Comparison of ENCODE assay signal across 8 cellular contexts in genomic region chr17:57257911-57258885, GRCh38. TPM values are rescaled to one million over a fixed set of nuclear protein-coding genes. Genes with fewer than 3 reads are reported as not detected.
DNase-seq lines count a peak whose midpoint lies in the region; ATAC-seq and TF ChIP-seq lines count a peak whose summit lies in the region.

No MANE protein-coding gene starts in this region.

- H3K9me3 ChIP-seq in CD4-positive, alpha-beta memory T cell (ENCODE audit: control insufficient read depth in 1 of 2, low read length in 2 of 2), result no peaks in the 10 kb centered on the region
- H3K9me3 ChIP-seq in IMR-90 (ENCODE audit: control insufficient read depth, insufficient read depth, low read length), result no peaks in the 10 kb centered on the region
- H3K9me3 ChIP-seq in liver (ENCODE audit: control insufficient read depth in 4 of 4, low read length in 3 of 4), result no peaks in the 10 kb centered on the region
- no peaks in the 10 kb centered on the region for H3K9me3 ChIP-seq in tibial artery

- no peaks in the 10 kb centered on the region for H3K27me3 ChIP-seq in CD4-positive, alpha-beta memory T cell (ENCODE audit: insufficient read depth, low read length)
- H3K27me3 ChIP-seq in IMR-90 (ENCODE audit: control insufficient read depth, insufficient read depth, low read length), result peaks cover 5% of the 10 kb centered on the region
- no peaks in the 10 kb centered on the region for H3K27me3 ChIP-seq in liver (ENCODE audit: control insufficient read depth in 4 of 4, insufficient read depth in 4 of 4, low read length in 3 of 4)
- no peaks in the 10 kb centered on the region for H3K27me3 ChIP-seq in tibial artery

- H4K5ac ChIP-seq in IMR-90 (ENCODE audit: low read depth, low read length), result no peak overlapping the region

- intact Hi-C loops in CD4-positive, alpha-beta memory T cell (cut with micrococcal nuclease), result loop anchor here (2.0 to 10.0 kb wide), 7 partner anchors 173 to 1849 kb away; partner anchors contain the start of genes AKAP1, C17orf67, CCDC182 and DGKE
- intact Hi-C loops in IMR-90 (cut with micrococcal nuclease), result loop anchor here (2.0 to 5.0 kb wide), 4 partner anchors 114 to 339 kb away; no protein-coding TSS in a partner anchor
- intact Hi-C loops in tibial artery (cut with DNase I; ENCODE audit: low total_unique reads), result loop anchor here (10.0 kb wide), 1 partner anchor 747 kb away; the partner anchor contains the start of gene SRSF1

- TF ChIP-seq RAD21 in IMR-90 (IDR thresholded peaks at IDR 0.05; ENCODE audit: low read length) (no peak), liver (IDR thresholded peaks at IDR 0.05) (no peak)

- H3K27ac ChIP-seq in CD4-positive, alpha-beta memory T cell (ENCODE audit: low read depth, low read length), result peak overlapping the region; percentile 65
- peak overlapping the region; percentile 44 for H3K27ac ChIP-seq in IMR-90 (ENCODE audit: insufficient read depth, low read length)
- no peak overlapping the region for H3K27ac ChIP-seq in liver (ENCODE audit: low read depth in 1 of 2, low read length in 2 of 2)
- peak overlapping the region in 1 of 2 donors; percentile 98 for H3K27ac ChIP-seq in tibial artery

- no peaks in the 10 kb centered on the region for H4K20me1 ChIP-seq in IMR-90 (ENCODE audit: insufficient read depth, low read length)

- DNase-seq in CD4-positive, alpha-beta memory T cell, result no peak
- DNase-seq in IMR-90 (no peak), astrocyte of the hippocampus (ENCODE audit: low read depth, low spot score) (peak; percentile 44), tibial artery (no peak), dedifferentiated amniotic fluid mesenchymal stem cell (ENCODE audit: extremely low spot score) (no peak), occipital lobe (lab: John Stamatoyannopoulos, UW) (no peak), SK-N-DZ (ENCODE audit: low spot score) (no peak)

- peaks cover 14% of the 10 kb centered on the region for H3K36me3 ChIP-seq in CD4-positive, alpha-beta memory T cell (ENCODE audit: insufficient read depth, low read length)
- H3K36me3 ChIP-seq in IMR-90 (ENCODE audit: control insufficient read depth, insufficient read depth, low read length) (peaks cover 4% of the 10 kb centered on the region), liver (ENCODE audit: control insufficient read depth in 4 of 4, insufficient read depth in 3 of 4, low read depth in 1 of 4, low read length in 3 of 4) (peaks cover 2 to 15% (median 7%) of the 10 kb centered on the region in 4 donors), tibial artery (peaks cover 9 to 12% (median 9%) of the 10 kb centered on the region in 3 donors)

- no peaks in the 10 kb centered on the region for H3K9me1 ChIP-seq in IMR-90 (ENCODE audit: insufficient read depth, low read length)

- H2AK5ac ChIP-seq in IMR-90 (ENCODE audit: low read depth, low read length), result 0 out of 2 replicates have a peak overlapping the region, but pooled peaks have one; percentile 38

- in situ Hi-C loops in IMR-90 (cut with MboI; ENCODE audit: low sequenced_read_pairs), result no loop called here

- peak overlapping the region; percentile 38 for H2AFZ ChIP-seq in IMR-90 (replicated peaks; ENCODE audit: low read length, poor library complexity)

- H3K4me2 ChIP-seq in IMR-90 (ENCODE audit: low read depth, low read length), result peak overlapping the region; percentile 93

- WGBS in IMR-90 (ENCODE audit: extremely low coverage in 2 of 2, insufficient read length in 1 of 2), 2 experiments, result 0% methylated on average over 1 of the region's 22 CpGs; no CpG with 5 or more reads in 1 of the 2 experiments
- 55% methylated on average over 22 of the region's 22 CpGs for WGBS in liver

- H3K36me3 Mint-ChIP-seq in CD4-positive, alpha-beta memory T cell, result peaks cover 30 to 54% of the 10 kb centered on the region in 2 donors

- H2BK120ac ChIP-seq in IMR-90 (ENCODE audit: low read depth, low read length), result no peak overlapping the region; the same call in 1 of the 2 replicates

- peak overlapping the region; percentile 6; the same call in 1 of the 2 replicates for H3K18ac ChIP-seq in IMR-90 (ENCODE audit: low read depth, low read length)

- H4K91ac ChIP-seq in IMR-90 (ENCODE audit: insufficient read depth, low read depth, low read length), result no peak overlapping the region

- H3K9ac ChIP-seq in IMR-90 (ENCODE audit: low read depth, low read length) (peak overlapping the region; percentile 34), liver (ENCODE audit: low read depth in 1 of 2, low read length in 2 of 2) (peak overlapping the region in 1 of 2 donors; percentile 77)

- peak overlapping the region; percentile 58 for H3K14ac ChIP-seq in IMR-90 (replicated peaks; ENCODE audit: low read depth, low read length)

- H3K23ac ChIP-seq in IMR-90 (ENCODE audit: low read depth, low read length), result peak overlapping the region; percentile 67

- H2BK5ac ChIP-seq in IMR-90 (ENCODE audit: low read depth, low read length, poor library complexity, severe bottlenecking), result no peak overlapping the region

- H2AK9ac ChIP-seq in IMR-90 (replicated peaks; ENCODE audit: low read depth, low read length, poor library complexity), result peak overlapping the region; percentile 71

- 0 out of 2 replicates have a peak overlapping the region, but pooled peaks have one; percentile 39 for H3K4ac ChIP-seq in IMR-90 (ENCODE audit: low read depth, low read length)

- H4K8ac ChIP-seq in IMR-90 (ENCODE audit: low read depth in 2 of 2, low read length in 2 of 2), result no peak overlapping the region; a peak in 1 of 4 replicates

- H3K27me3 Mint-ChIP-seq in CD4-positive, alpha-beta memory T cell, result no peaks in the 10 kb centered on the region

- peaks cover 9 to 13% of the 10 kb centered on the region in 2 experiments for H3K79me1 ChIP-seq in IMR-90 (ENCODE audit: low read depth in 1 of 2, low read length in 2 of 2)

- no peak overlapping the region for H2BK20ac ChIP-seq in IMR-90 (ENCODE audit: low read depth, low read length)

- peak; percentile 13; the same call in 1 of the 2 replicates for ATAC-seq in IMR-90 (ENCODE audit: low read depth)

- H3K56ac ChIP-seq in IMR-90 (ENCODE audit: extremely low read depth, insufficient read depth, low read length), result no peak overlapping the region

- H3K27ac Mint-ChIP-seq in CD4-positive, alpha-beta memory T cell, result peak overlapping the region; percentile 87 to 94 (median 92)

- CTCF ChIA-PET in CD4-positive, alpha-beta memory T cell (lab: Charles Lee; ENCODE audit: partially characterized antibody), result interaction anchor here (0.6 to 7.4 kb wide), 5 partner anchors 10 to 414 kb away, joined by 3 to 56 read pairs (median 3); no protein-coding TSS in a partner anchor
- CTCF ChIA-PET in IMR-90 (lab: Yijun Ruan, JAX), result interaction anchor here (0.5 to 1.5 kb wide), 3 partner anchors 15 to 45 kb away, joined by 3 to 11 read pairs (median 3); no protein-coding TSS in a partner anchor

- no TSS peak for BruUV-seq in IMR-90 (replicated peaks; lab: Mats Ljungman, UMichigan)

- peaks cover 43% of the 10 kb centered on the region for H3K4me1 ChIP-seq in CD4-positive, alpha-beta memory T cell (ENCODE audit: insufficient read depth, low read length)
- H3K4me1 ChIP-seq in IMR-90 (ENCODE audit: control insufficient read depth, insufficient read depth, low read length) (no peaks in the 10 kb centered on the region; the same call in 1 of the 2 replicates), liver (ENCODE audit: control insufficient read depth in 4 of 4, insufficient read depth in 4 of 4, low read length in 3 of 4) (peaks cover 0 to 6% (median 2%) of the 10 kb centered on the region in 4 donors), tibial artery (peaks cover 0 to 21% (median 14%) of the 10 kb centered on the region in 4 donors)

- dilution Hi-C loops in IMR-90 (cut with HindIII; ENCODE audit: low sequenced_read_pairs, unreplicated experiment), result no loop called here

- peaks cover 49 to 83% (median 58%) of the 10 kb centered on the region in 4 donors for H3K4me1 Mint-ChIP-seq in CD4-positive, alpha-beta memory T cell

- peaks cover 0 to 3% (median 0%) of the 10 kb centered on the region in 8 donors for H3K9me3 Mint-ChIP-seq in CD4-positive, alpha-beta memory T cell

- TF ChIP-seq CTCF in IMR-90 (conservative IDR thresholded peaks at IDR 0.05; ENCODE audit: low read depth, low read length) (no peak), liver (IDR thresholded peaks at IDR 0.05; ENCODE audit: low read depth, low read length, missing input control) (no peak), tibial artery (IDR thresholded peaks at IDR 0.05) (no peak)

- POLR2A ChIA-PET in CD4-positive, alpha-beta memory T cell (lab: Charles Lee; ENCODE audit: partially characterized antibody), result interaction anchor here (0.7 to 1.6 kb wide), 7 partner anchors 9 to 344 kb away, joined by 3 to 6 read pairs (median 4); partner anchors contain the start of gene TRIM25
- POLR2A ChIA-PET in IMR-90 (lab: Charles Lee; ENCODE audit: unreplicated experiment), result no interaction called here

- no peak overlapping the region for H2BK15ac ChIP-seq in IMR-90 (ENCODE audit: low read depth, low read length)

- peak overlapping the region; percentile 87 to 97 (median 94) for H3K4me3 Mint-ChIP-seq in CD4-positive, alpha-beta memory T cell

- peak overlapping the region; percentile 60 to 62 for H3K4me3 ChIP-seq in CD4-positive, alpha-beta memory T cell (ENCODE audit: low read length in 2 of 2)
- H3K4me3 ChIP-seq in IMR-90 (ENCODE audit: insufficient read depth, low read depth, low read length) (peak overlapping the region; percentile 99), liver (ENCODE audit: low read depth in 1 of 3, low read length in 3 of 3) (peak overlapping the region; percentile 3 to 95 (median 75)), tibial artery (peak overlapping the region; percentile 81 to 92)

- no peak for TF ChIP-seq POLR2A in IMR-90 (IDR thresholded peaks at IDR 0.05; ENCODE audit: low read depth, low read length)

TF ChIP-seq in liver, 16 proteins besides CTCF, POLR2A, EP300 and RAD21 (continues in another document):
- TF ChIP-seq YY1 (IDR thresholded peaks at IDR 0.05) (no peak), SP1 (IDR thresholded peaks at IDR 0.05) (no peak), TAF1 (conservative IDR thresholded peaks at IDR 0.05) (no peak), JUND (IDR thresholded peaks at IDR 0.05) (no peak), RXRA (IDR thresholded peaks at IDR 0.05) (no peak), NR2F2 (IDR thresholded peaks at IDR 0.05) (no peak), HNF4A (conservative IDR thresholded peaks at IDR 0.05) (no peak)
- TF ChIP-seq, protein P1, sequence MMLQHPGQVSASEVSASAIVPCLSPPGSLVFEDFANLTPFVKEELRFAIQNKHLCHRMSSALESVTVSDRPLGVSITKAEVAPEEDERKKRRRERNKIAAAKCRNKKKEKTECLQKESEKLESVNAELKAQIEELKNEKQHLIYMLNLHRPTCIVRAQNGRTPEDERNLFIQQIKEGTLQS (IDR thresholded peaks at IDR 0.05), result no peak

RNA-seq across cellular contexts. Expression of gene MSI2, which starts 1.9 kb away (rescaled TPM):
- total RNA-seq in CD4-positive, alpha-beta memory T cell, result 100 to 1,000 TPM; 107 to 110 TPM
- polyA plus RNA-seq in CD4-positive, alpha-beta memory T cell, result 1 to 10 TPM; 2.1 to 4.0 TPM
- 16.0 and 18.1 TPM in 2 replicates for total RNA-seq in IMR-90 (2012; rRNA removed)
- polyA plus RNA-seq in IMR-90 (2012; rRNA removed), result 13.0 and 14.0 TPM in 2 replicates
- polyA plus RNA-seq in IMR-90 (2012; cell fraction: cytosol; rRNA removed), result 7.4 and 9.4 TPM in 2 replicates
- polyA plus RNA-seq in IMR-90 (2012; cell fraction: nucleus; rRNA removed; ENCODE audit: low replicate concordance), result 10.2 and 22.1 TPM in 2 replicates
- 10 to 100 TPM; 11.2 to 15.6 TPM for total RNA-seq in liver
- 1 to 10 TPM; 5.7 to 7.2 TPM for polyA plus RNA-seq in liver
- 44.6 TPM for total RNA-seq in occipital lobe
- 24.2 and 32.3 TPM in 2 replicates for polyA plus RNA-seq in SK-N-DZ (2014; cell fraction: cytosol; rRNA removed)
- polyA plus RNA-seq in SK-N-DZ (2014; cell fraction: nucleus; rRNA removed), result 19.7 and 28.7 TPM in 2 replicates

Comparison
In these comparisons a context has a peak if more than half of its experiments do, and no peak if none do; other contexts are left out.
1. H3K27ac ChIP-seq: peak in CD4-positive, alpha-beta memory T cell (single experiment) and IMR-90 (single experiment); none in liver (0 of 2).
2. Peak in every context shown above with its lines, with median percentiles within 50 percentile points of each other: H3K4me3 ChIP-seq.